Comparison of ENCODE assay signal across 8 cellular contexts in genomic region chr1:71080782-71081696, GRCh38. TPM values are rescaled to one million over a fixed set of nuclear protein-coding genes. Genes with fewer than 3 reads are reported as not detected.
DNase-seq lines count a peak whose midpoint lies in the region; ATAC-seq and TF ChIP-seq lines count a peak whose summit lies in the region.

ZRANB2 (minus strand) TSS chr1:71081035; CDS start chr1:71080995, 40 bp downstream.

- H3K4me3 ChIP-seq in BLaER1 treated with 17β-estradiol and CSF1 and Interleukin-3, amounts not matched to agents 10 nM and 100 nM: peak within 1 kb of the TSS; percentile 67 to 93 (median 86)
- peak within 1 kb of the TSS; percentile 57 to 88 for H3K4me3 ChIP-seq in left lung

- H3K4me2 ChIP-seq in BLaER1 treated with 17β-estradiol and CSF1 and Interleukin-3, amounts not matched to agents 10 nM and 100 nM: peak within 1 kb of the TSS; percentile 73 to 91 (median 80)

- peak within 1 kb of the TSS; percentile 89 to 97 (median 95) for H3K27ac ChIP-seq in BLaER1 treated with 17β-estradiol and CSF1 and Interleukin-3, amounts not matched to agents 10 nM and 100 nM
- H3K27ac ChIP-seq in left lung: peak within 1 kb of the TSS; percentile 84 to 91

- H3K9ac ChIP-seq in BLaER1 treated with 17β-estradiol and CSF1 and Interleukin-3, amounts not matched to agents 10 nM and 100 nM: peak within 1 kb of the TSS; percentile 91 to 98 (median 96)

- intact Hi-C loops in dendritic cell treated with granulocyte-macrophage colony-stimulating factor and Interleukin-4, amounts not matched to agents 40 ng/mL and 50 ng/mL, for 4 days (cut with micrococcal nuclease): loop anchor here (2.0 kb wide), 1 partner anchor 876 kb away; the partner anchor contains the start of gene LRRC40
- intact Hi-C loops in left lung (cut with DNase I): no loop called here

- peaks cover 7% of the 10 kb centered on the region for H3K4me1 Mint-ChIP-seq in dendritic cell treated with granulocyte-macrophage colony-stimulating factor and Interleukin-4, amounts not matched to agents 40 ng/mL and 50 ng/mL, for 4 days (ENCODE audit: low read depth)

- peaks cover 6% of the 10 kb centered on the region for H3K27me3 Mint-ChIP-seq in dendritic cell treated with granulocyte-macrophage colony-stimulating factor and Interleukin-4, amounts not matched to agents 40 ng/mL and 50 ng/mL, for 4 days

- ATAC-seq in GM19324 (IDR thresholded peaks at IDR 0.05; ENCODE audit: low FRiP score, unreplicated experiment): peak; percentile 100
- ATAC-seq in HG03520 (IDR thresholded peaks at IDR 0.05; ENCODE audit: unreplicated experiment): peak; percentile 99
- peak; percentile 97 for ATAC-seq in left lung

- peak; percentile 96 for DNase-seq in NCI-H69 (lab: John Stamatoyannopoulos, UW)
- peak; percentile 88 for DNase-seq in activated CD4-positive, alpha-beta T cell treated with anti-CD3 and anti-CD28 coated beads, Interleukin-2, amount 50 U/mL, for 1 hour
- DNase-seq in left lung: peak; percentile 90 to 92
- peak; percentile 89 for DNase-seq in stimulated activated CD4-positive, alpha-beta T cell treated with anti-CD3 and anti-CD28 coated beads, Interleukin-4, amount 100 ng/mL, for 1 hour

- H3K4me1 ChIP-seq in BLaER1 treated with 17β-estradiol and CSF1 and Interleukin-3, amounts not matched to agents 10 nM and 100 nM: peaks cover 10 to 41% (median 13%) of the 10 kb centered on the region in 10 experiments; a peak in 17 of 20 replicates
- H3K4me1 ChIP-seq in left lung: peaks cover 0 to 37% of the 10 kb centered on the region in 2 donors

- H3K9me3 Mint-ChIP-seq in dendritic cell treated with granulocyte-macrophage colony-stimulating factor and Interleukin-4, amounts not matched to agents 40 ng/mL and 50 ng/mL, for 4 days: no peaks in the 10 kb centered on the region

- peak within 1 kb of the TSS; percentile 98 for H3K27ac Mint-ChIP-seq in dendritic cell treated with granulocyte-macrophage colony-stimulating factor and Interleukin-4, amounts not matched to agents 40 ng/mL and 50 ng/mL, for 4 days

- H3K4me3 Mint-ChIP-seq in dendritic cell treated with granulocyte-macrophage colony-stimulating factor and Interleukin-4, amounts not matched to agents 40 ng/mL and 50 ng/mL, for 4 days: peak within 1 kb of the TSS; percentile 90

- no peaks in the 10 kb centered on the region for H3K27me3 ChIP-seq in BLaER1 treated with 17β-estradiol and CSF1 and Interleukin-3, amounts not matched to agents 10 nM and 100 nM
- H3K27me3 ChIP-seq in left lung: peaks cover 0 to 12% of the 10 kb centered on the region in 2 donors

- H3K36me3 Mint-ChIP-seq in dendritic cell treated with granulocyte-macrophage colony-stimulating factor and Interleukin-4, amounts not matched to agents 40 ng/mL and 50 ng/mL, for 4 days (ENCODE audit: low read depth): peaks cover 35% of the 10 kb centered on the region

- TF ChIP-seq CTCF in left lung (IDR thresholded peaks at IDR 0.05): peak; percentile 48 to 49

- peaks cover 0 to 4% (median 0%) of the 10 kb centered on the region in 11 experiments; a peak in 4 of 22 replicates for H3K9me3 ChIP-seq in BLaER1 treated with 17β-estradiol and CSF1 and Interleukin-3, amounts not matched to agents 10 nM and 100 nM (replicated peaks in 1 of 11)
- H3K9me3 ChIP-seq in left lung: no peaks in the 10 kb centered on the region

- H4K20me1 ChIP-seq in BLaER1 treated with 17β-estradiol and CSF1 and Interleukin-3, amounts not matched to agents 10 nM and 100 nM: peaks cover 21 to 42% (median 37%) of the 10 kb centered on the region in 11 experiments; a peak in 19 of 22 replicates

- peaks cover 25 to 32% (median 28%) of the 10 kb centered on the region in 11 experiments for H3K36me3 ChIP-seq in BLaER1 treated with 17β-estradiol and CSF1 and Interleukin-3, amounts not matched to agents 10 nM and 100 nM
- H3K36me3 ChIP-seq in left lung: peaks cover 0 to 27% of the 10 kb centered on the region in 2 donors

RNA-seq across cellular contexts. Expression of gene ZRANB2, which starts in this region (rescaled TPM):
- total RNA-seq in left lung: 10 to 100 TPM; 69.8 to 84.9 TPM

Comparison
In these comparisons a context has a peak if more than half of its experiments do, and no peak if none do; other contexts are left out.
1. Peak in every context shown above with its lines: DNase-seq, ATAC-seq, H3K4me3 ChIP-seq and H3K27ac ChIP-seq.